Comparison of ENCODE assay signal across 15 cellular contexts in the genomic region with DNA sequence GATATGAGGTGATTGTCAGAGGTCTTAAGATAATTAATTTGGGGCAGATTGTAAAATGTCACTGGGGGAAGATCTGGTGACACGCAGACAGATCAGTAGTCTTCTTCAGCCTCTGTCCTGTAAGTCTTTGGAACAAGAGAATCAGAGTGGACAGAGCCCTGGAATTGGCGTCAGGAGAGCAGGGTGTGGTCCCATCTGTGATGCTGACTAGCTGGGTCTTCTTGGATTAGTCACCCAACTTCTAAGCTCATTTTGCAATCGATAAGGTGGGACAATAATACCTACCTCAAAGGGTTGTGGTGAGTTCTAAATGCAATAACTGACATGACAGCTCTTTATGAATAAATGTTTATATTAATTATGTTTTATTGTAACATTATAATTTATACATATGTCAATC. TPM values are rescaled to one million over a fixed set of nuclear protein-coding genes. Genes with fewer than 3 reads are reported as not detected.
DNase-seq lines count a peak whose midpoint lies in the region; ATAC-seq and TF ChIP-seq lines count a peak whose summit lies in the region.
"Had no signal": no experiment of that assay in that cellular context is flagged by ENCODE, and none has a peak within 500 bp of the region (broad histone marks: within the 10 kb centered on the region; RNA-seq: fewer than 3 reads in every experiment).

No MANE protein-coding gene starts in this region.

- no peak for TF ChIP-seq POLR2A in breast epithelium (IDR thresholded peaks at IDR 0.05)

- no peaks in the 10 kb centered on the region for H3K9me3 ChIP-seq in breast epithelium
- H3K9me3 ChIP-seq in T-helper 17 cell (ENCODE audit: control insufficient read depth, low read length, poor library complexity, severe bottlenecking), result no peaks in the 10 kb centered on the region

- H3K27ac ChIP-seq in breast epithelium, result no peak overlapping the region
- H3K27ac ChIP-seq: hepatocyte had no signal

- no peaks in the 10 kb centered on the region for H3K9me3 Mint-ChIP-seq in MCF 10A (ENCODE audit: unreplicated experiment)
- no peaks in the 10 kb centered on the region for H3K9me3 Mint-ChIP-seq in effector memory CD8-positive, alpha-beta T cell
- H3K9me3 Mint-ChIP-seq: activated naive CD4-positive, alpha-beta T cell treated with anti-CD3 and anti-CD28 coated beads, Interleukin-2, amount 10 ng/mL, durations not matched to agents 7 days and 5 days; GM23338 had no signal

- H3K4me1 ChIP-seq in breast epithelium, result no peaks in the 10 kb centered on the region

- no peak overlapping the region for H3K4me3 ChIP-seq in breast epithelium
- H3K4me3 ChIP-seq: GM23338, hepatocyte had no signal

- H3K27me3 ChIP-seq in breast epithelium, result no peaks in the 10 kb centered on the region
- H3K27me3 ChIP-seq: hepatocyte had no signal

- intact Hi-C loops in MCF 10A (cut with micrococcal nuclease), result loop anchor here (5.0 kb wide), 1 partner anchor 131 kb away; a partner anchor contains a TSS
- intact Hi-C loops in breast epithelium (cut with DNase I; ENCODE audit: low total_unique reads), result no loop called here

- peaks cover 5% of the 10 kb centered on the region for H3K36me3 Mint-ChIP-seq in MCF 10A (ENCODE audit: insufficient read depth, unreplicated experiment)
- peaks cover 3% of the 10 kb centered on the region for H3K36me3 Mint-ChIP-seq in T-helper 17 cell (ENCODE audit: low read depth)
- peaks cover 63% of the 10 kb centered on the region for H3K36me3 Mint-ChIP-seq in effector memory CD8-positive, alpha-beta T cell (ENCODE audit: insufficient read depth)
- H3K36me3 Mint-ChIP-seq: activated naive CD4-positive, alpha-beta T cell treated with anti-CD3 and anti-CD28 coated beads, Interleukin-2, amount 10 ng/mL, durations not matched to agents 7 days and 5 days had no signal

- CTCF ChIA-PET in MCF 10A (lab: Yijun Ruan, JAX), result interaction anchor here (0.5 to 1.2 kb wide), 6 partner anchors 12 to 304 kb away, joined by 3 to 7 read pairs (median 4); no protein-coding TSS in a partner anchor

- no TSS peak for BruUV-seq in MCF 10A (replicated peaks; lab: Mats Ljungman, UMichigan)

- ATAC-seq in T-helper 17 cell, result no peak
- no peak for ATAC-seq in effector memory CD8-positive, alpha-beta T cell (replicated peaks)
- ATAC-seq: GM23338 had no signal

- H3K4me1 Mint-ChIP-seq in MCF 10A (ENCODE audit: insufficient read depth, unreplicated experiment), result peaks cover 15% of the 10 kb centered on the region
- H3K4me1 Mint-ChIP-seq in T-helper 17 cell, result peaks cover 46% of the 10 kb centered on the region
- peaks cover 58 to 67% of the 10 kb centered on the region in 2 donors for H3K4me1 Mint-ChIP-seq in effector memory CD8-positive, alpha-beta T cell (ENCODE audit: low read depth in 2 of 2)
- H3K4me1 Mint-ChIP-seq: GM23338 had no signal

- H3K27me3 Mint-ChIP-seq in MCF 10A (ENCODE audit: insufficient read depth, unreplicated experiment), result no peaks in the 10 kb centered on the region
- no peaks in the 10 kb centered on the region for H3K27me3 Mint-ChIP-seq in T-helper 17 cell
- H3K27me3 Mint-ChIP-seq in effector memory CD8-positive, alpha-beta T cell, result no peaks in the 10 kb centered on the region

- H3K4me3 Mint-ChIP-seq in MCF 10A (ENCODE audit: unreplicated experiment) (no peak overlapping the region), T-helper 17 cell (no peak overlapping the region)
- H3K4me3 Mint-ChIP-seq in effector memory CD8-positive, alpha-beta T cell, result peak overlapping the region; percentile 97 to 98
- H3K4me3 Mint-ChIP-seq: activated naive CD4-positive, alpha-beta T cell treated with anti-CD3 and anti-CD28 coated beads, Interleukin-2, amount 10 ng/mL, durations not matched to agents 7 days and 5 days; GM23338 had no signal

- H3K36me3 ChIP-seq in breast epithelium, result no peaks in the 10 kb centered on the region

- DNase-seq in MCF 10A (ENCODE audit: unreplicated experiment), result peak; percentile 55
- no peak for DNase-seq in breast epithelium (ENCODE audit: low spot score in 2 of 2)
- no peak for DNase-seq in T-helper 17 cell
- DNase-seq in effector memory CD8-positive, alpha-beta T cell, result no peak
- DNase-seq in OCI-M1 (lab: John Stamatoyannopoulos, UW), result no peak
- no peak for DNase-seq in putamen (ENCODE audit: low spot score)
- no peak for DNase-seq in NCI-H2081 (lab: John Stamatoyannopoulos, UW)
- DNase-seq: activated CD4-positive, alpha-beta T cell treated with anti-CD3 and anti-CD28 coated beads, Interleukin-2, amount 50 U/mL, for 4 hours; activated naive CD4-positive, alpha-beta T cell treated with anti-CD3 and anti-CD28 coated beads, Interleukin-2, amount 10 ng/mL, durations not matched to agents 7 days and 5 days; effector CD4-positive, alpha-beta T cell; kidney glomerular epithelial cell; midbrain; NCI-H1436 had no signal

- TF ChIP-seq CTCF in MCF 10A (IDR thresholded peaks at IDR 0.05; ENCODE audit: unreplicated experiment) (no peak), breast epithelium (IDR thresholded peaks at IDR 0.05) (no peak)

- POLR2A ChIA-PET in MCF 10A (lab: Yijun Ruan, JAX), result interaction anchor here (0.6 to 2.0 kb wide), 5 partner anchors 9 to 291 kb away, joined by 3 to 5 read pairs (median 3); a partner anchor contains a TSS

- H3K27ac Mint-ChIP-seq in MCF 10A (ENCODE audit: low read depth, unreplicated experiment) (no peak overlapping the region), T-helper 17 cell (peak overlapping the region; percentile 66)
- H3K27ac Mint-ChIP-seq in effector memory CD8-positive, alpha-beta T cell, result peak overlapping the region; percentile 90 to 95
- H3K27ac Mint-ChIP-seq: GM23338 had no signal

RNA-seq across cellular contexts. Expression of a gene that starts 4.8 kb away (rescaled TPM):
- total RNA-seq in MCF 10A (2022) (not detected in 2 replicates), breast epithelium (under 1 TPM in 1 of 3 donors, not detected in 2; 0.44 TPM), T-helper 17 cell (under 1 TPM in 1 of 2 donors, not detected in 1; 0.47 TPM)
- total RNA-seq: GM23338, hepatocyte had no signal

Comparison
In these comparisons a context has a peak if more than half of its experiments do, and no peak if none do; other contexts are left out.
1. H3K4me3 Mint-ChIP-seq: peak in effector memory CD8-positive, alpha-beta T cell (2 of 2); none in MCF 10A (single experiment) and T-helper 17 cell (single experiment).